Comparison of ENCODE assay signal across 27 cellular contexts in the genomic region with DNA sequence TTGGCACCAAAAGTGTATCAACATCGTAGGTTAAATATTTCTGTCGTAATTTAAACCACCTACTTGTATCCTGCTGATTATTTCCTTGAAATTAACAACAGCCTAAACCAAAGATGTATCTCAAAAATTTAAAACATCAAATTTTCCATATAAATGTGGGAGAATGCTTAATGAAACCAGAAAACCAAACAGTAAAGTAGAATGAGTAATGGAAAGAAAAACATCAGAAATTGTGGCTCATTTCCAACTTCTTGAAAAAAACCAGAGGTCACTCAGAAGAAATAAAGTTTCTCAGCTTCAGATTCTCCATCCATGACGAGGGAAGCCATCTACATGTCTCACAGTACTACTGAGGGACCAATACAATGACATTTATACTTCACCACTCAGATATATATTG.
A peak's percentile ranks its signal among the peaks of the same experiment; 100 is the strongest.
DNase-seq lines count a peak whose midpoint lies in the region; ATAC-seq and TF ChIP-seq lines count a peak whose summit lies in the region.
"Had no signal": no experiment of that assay in that cellular context is flagged by ENCODE, and none has a peak within 500 bp of the region (broad histone marks: within the 10 kb centered on the region; RNA-seq: fewer than 3 reads in every experiment).

No MANE protein-coding gene starts in this region.

- H3K36me3 ChIP-seq in osteoblast (ENCODE audit: insufficient read depth, low read length): no peaks in the 10 kb centered on the region
- H3K36me3 ChIP-seq: BLaER1 treated with 17β-estradiol and CSF1 and Interleukin-3, amounts not matched to agents 10 nM and 100 nM; heart left ventricle; left ventricle myocardium inferior; suprapubic skin; WERI-Rb-1 had no signal

- intact Hi-C loops in dorsolateral prefrontal cortex (cut with DNase I): no loop called here

- POLR2A ChIA-PET in activated CD4-positive, alpha-beta memory T cell treated with anti-CD3 and anti-CD28 coated beads, Interleukin-2, amount 10 ng/mL, durations not matched to agents 7 days and 5 days (lab: Charles Lee): no interaction called here

- no peaks in the 10 kb centered on the region for H3K9me3 ChIP-seq in osteoblast (ENCODE audit: low read depth, low read length)
- H3K9me3 ChIP-seq: heart left ventricle, left ventricle myocardium inferior, suprapubic skin had no signal

- no peaks in the 10 kb centered on the region for H3K4me1 ChIP-seq in osteoblast (ENCODE audit: insufficient read depth, low read length)
- H3K4me1 ChIP-seq: BLaER1 treated with 17β-estradiol and CSF1 and Interleukin-3, amounts not matched to agents 10 nM and 100 nM; heart left ventricle; left ventricle myocardium inferior; parathyroid adenoma; suprapubic skin had no signal

- CTCF ChIA-PET in activated CD4-positive, alpha-beta memory T cell treated with anti-CD3 and anti-CD28 coated beads, Interleukin-2, amount 10 ng/mL, durations not matched to agents 7 days and 5 days (lab: Charles Lee): no interaction called here

- DNase-seq in HS-5 (ENCODE audit: low read depth): peak; percentile 29
- DNase-seq in astrocyte of the cerebellum (ENCODE audit: low read depth): peak; percentile 92
- peak; percentile 72 for DNase-seq in fibroblast of mammary gland (ENCODE audit: low read depth)
- peak; percentile 19 for DNase-seq in osteoblast (ENCODE audit: insufficient read length, low spot score, missing footprints)
- DNase-seq in activated CD4-positive, alpha-beta memory T cell treated with anti-CD3 and anti-CD28 coated beads, Interleukin-2, amount 10 ng/mL, durations not matched to agents 7 days and 5 days: no peak
- no peak for DNase-seq in dorsolateral prefrontal cortex
- DNase-seq: activated CD4-positive, alpha-beta T cell treated with anti-CD3 and anti-CD28 coated beads, Interleukin-2, amount 50 U/mL, for 1 hour; activated CD8-positive, alpha-beta memory T cell treated with anti-CD3 and anti-CD28 coated beads, Interleukin-2, amount 50 U/mL, for 4 hours; Calu3; erythroblast; heart left ventricle; left ventricle myocardium inferior; NCI-H1105; NCI-H2029 treated with DMSO at 0.1 percent for 48 hours; stimulated activated CD4-positive, alpha-beta T cell treated with anti-CD3 and anti-CD28 coated beads, Interleukin-1b, Interleukin-23, amount 100 ng/mL, for 48 hours; T-helper 2 cell; WERI-Rb-1 had no signal

- H3K4me2 ChIP-seq in osteoblast (ENCODE audit: insufficient read depth, low read length): no peak overlapping the region
- H3K4me2 ChIP-seq: BLaER1 treated with 17β-estradiol and CSF1 and Interleukin-3, amounts not matched to agents 10 nM and 100 nM had no signal

- TF ChIP-seq CTCF in astrocyte of the cerebellum (IDR thresholded peaks at IDR 0.05; ENCODE audit: low read depth, low read length, missing control alignments) (no peak), fibroblast of mammary gland (conservative IDR thresholded peaks at IDR 0.05; ENCODE audit: control insufficient read depth, insufficient read depth, low read depth, low read length) (no peak), osteoblast (IDR thresholded peaks at IDR 0.05; ENCODE audit: extremely low read depth, low read depth, low read length) (no peak), dorsolateral prefrontal cortex (IDR thresholded peaks at IDR 0.05 in 54 of 56, conservative IDR thresholded peaks at IDR 0.05 in 2 of 56; ENCODE audit: low read depth in 1 of 56, partially characterized antibody in 56 of 56) (no peak)

- peak overlapping the region; percentile 30 for H3K27ac ChIP-seq in osteoblast (ENCODE audit: low read depth, low read length)
- no peak overlapping the region for H3K27ac ChIP-seq in dorsolateral prefrontal cortex
- H3K27ac ChIP-seq: BLaER1 treated with 17β-estradiol and CSF1 and Interleukin-3, amounts not matched to agents 10 nM and 100 nM; heart left ventricle; left ventricle myocardium inferior; parathyroid adenoma; suprapubic skin; WERI-Rb-1 had no signal

- no peak overlapping the region for H2AFZ ChIP-seq in osteoblast (ENCODE audit: low read length)
- H2AFZ ChIP-seq: parathyroid adenoma had no signal

- no peaks in the 10 kb centered on the region for H3K36me3 Mint-ChIP-seq in activated CD4-positive, alpha-beta memory T cell treated with anti-CD3 and anti-CD28 coated beads, Interleukin-2, amount 10 ng/mL, durations not matched to agents 7 days and 5 days (ENCODE audit: low read depth)
- H3K36me3 Mint-ChIP-seq: natural killer cell treated with Interleukin-12 subunit alpha and Interleukin-12 subunit beta and Interleukin-15 and Interleukin-18, amount 100 ng/mL, for 72 hours; stimulated activated effector memory CD8-positive, alpha-beta T cell treated with anti-CD3 and anti-CD28 coated beads, Interleukin-12 subunit alpha, Interleukin-12 subunit beta, amount 100 ng/mL, for 72 hours had no signal

- ATAC-seq in HG02763 (IDR thresholded peaks at IDR 0.05; ENCODE audit: unreplicated experiment): no peak
- ATAC-seq in GM21515 (IDR thresholded peaks at IDR 0.05; ENCODE audit: unreplicated experiment): no peak
- ATAC-seq: activated T-helper 17 cell treated with anti-CD3 and anti-CD28 coated beads, Interleukin-2, amount 50 U/mL, for 72 hours; heart left ventricle; HepG2; natural killer cell treated with Interleukin-12 subunit alpha and Interleukin-12 subunit beta and Interleukin-15 and Interleukin-18, amount 100 ng/mL, for 72 hours; sciatic nerve; stimulated activated effector memory CD8-positive, alpha-beta T cell treated with anti-CD3 and anti-CD28 coated beads, Interleukin-12 subunit alpha, Interleukin-12 subunit beta, amount 100 ng/mL, for 72 hours had no signal

- no peak overlapping the region for H3K4me3 Mint-ChIP-seq in activated CD4-positive, alpha-beta memory T cell treated with anti-CD3 and anti-CD28 coated beads, Interleukin-2, amount 10 ng/mL, durations not matched to agents 7 days and 5 days
- H3K4me3 Mint-ChIP-seq: activated T-helper 17 cell treated with anti-CD3 and anti-CD28 coated beads, Interleukin-2, amount 50 U/mL, for 72 hours; natural killer cell treated with Interleukin-12 subunit alpha and Interleukin-12 subunit beta and Interleukin-15 and Interleukin-18, amount 100 ng/mL, for 72 hours; stimulated activated effector memory CD8-positive, alpha-beta T cell treated with anti-CD3 and anti-CD28 coated beads, Interleukin-12 subunit alpha, Interleukin-12 subunit beta, amount 100 ng/mL, for 72 hours had no signal

- no peaks in the 10 kb centered on the region for H3K4me1 Mint-ChIP-seq in activated CD4-positive, alpha-beta memory T cell treated with anti-CD3 and anti-CD28 coated beads, Interleukin-2, amount 10 ng/mL, durations not matched to agents 7 days and 5 days
- H3K4me1 Mint-ChIP-seq: activated T-helper 17 cell treated with anti-CD3 and anti-CD28 coated beads, Interleukin-2, amount 50 U/mL, for 72 hours; stimulated activated effector memory CD8-positive, alpha-beta T cell treated with anti-CD3 and anti-CD28 coated beads, Interleukin-12 subunit alpha, Interleukin-12 subunit beta, amount 100 ng/mL, for 72 hours had no signal

- no peaks in the 10 kb centered on the region for H4K20me1 ChIP-seq in osteoblast (ENCODE audit: insufficient read depth, low read length)
- H4K20me1 ChIP-seq: BLaER1 treated with 17β-estradiol and CSF1 and Interleukin-3, amounts not matched to agents 10 nM and 100 nM had no signal

- peaks cover 2% of the 10 kb centered on the region for H3K9me3 Mint-ChIP-seq in activated CD4-positive, alpha-beta memory T cell treated with anti-CD3 and anti-CD28 coated beads, Interleukin-2, amount 10 ng/mL, durations not matched to agents 7 days and 5 days
- H3K9me3 Mint-ChIP-seq: activated T-helper 17 cell treated with anti-CD3 and anti-CD28 coated beads, Interleukin-2, amount 50 U/mL, for 72 hours had no signal

- in situ Hi-C loops in astrocyte of the cerebellum (cut with HindIII; ENCODE audit: low sequenced_read_pairs): no loop called here

- H3K27ac Mint-ChIP-seq in activated CD4-positive, alpha-beta memory T cell treated with anti-CD3 and anti-CD28 coated beads, Interleukin-2, amount 10 ng/mL, durations not matched to agents 7 days and 5 days: no peak overlapping the region
- H3K27ac Mint-ChIP-seq: activated T-helper 17 cell treated with anti-CD3 and anti-CD28 coated beads, Interleukin-2, amount 50 U/mL, for 72 hours; natural killer cell treated with Interleukin-12 subunit alpha and Interleukin-12 subunit beta and Interleukin-15 and Interleukin-18, amount 100 ng/mL, for 72 hours; stimulated activated effector memory CD8-positive, alpha-beta T cell treated with anti-CD3 and anti-CD28 coated beads, Interleukin-12 subunit alpha, Interleukin-12 subunit beta, amount 100 ng/mL, for 72 hours had no signal

- H3K4me3 ChIP-seq in astrocyte of the cerebellum (ENCODE audit: low read depth, low read length) (no peak overlapping the region), fibroblast of mammary gland (ENCODE audit: control insufficient read depth, low read depth, low read length) (no peak overlapping the region), osteoblast (ENCODE audit: insufficient read depth, low read length) (no peak overlapping the region), dorsolateral prefrontal cortex (no peak overlapping the region)
- H3K4me3 ChIP-seq: BLaER1 treated with 17β-estradiol and CSF1 and Interleukin-3, amounts not matched to agents 10 nM and 100 nM; heart left ventricle; left ventricle myocardium inferior; suprapubic skin had no signal

- H3K27me3 ChIP-seq in osteoblast (ENCODE audit: insufficient read depth, low read length) (no peaks in the 10 kb centered on the region), dorsolateral prefrontal cortex (no peaks in the 10 kb centered on the region)
- H3K27me3 ChIP-seq: BLaER1 treated with 17β-estradiol and CSF1 and Interleukin-3, amounts not matched to agents 10 nM and 100 nM; heart left ventricle; suprapubic skin had no signal

- H3K27me3 Mint-ChIP-seq in activated CD4-positive, alpha-beta memory T cell treated with anti-CD3 and anti-CD28 coated beads, Interleukin-2, amount 10 ng/mL, durations not matched to agents 7 days and 5 days: no peaks in the 10 kb centered on the region
- H3K27me3 Mint-ChIP-seq: activated T-helper 17 cell treated with anti-CD3 and anti-CD28 coated beads, Interleukin-2, amount 50 U/mL, for 72 hours; natural killer cell treated with Interleukin-12 subunit alpha and Interleukin-12 subunit beta and Interleukin-15 and Interleukin-18, amount 100 ng/mL, for 72 hours had no signal

- no peaks in the 10 kb centered on the region for H3K79me2 ChIP-seq in osteoblast (ENCODE audit: insufficient read depth, low read length)
- H3K79me2 ChIP-seq: parathyroid adenoma had no signal

Comparison
In these comparisons a context has a peak if more than half of its experiments do, and no peak if none do; other contexts are left out.
1. DNase-seq: peak in HS-5 (single experiment), astrocyte of the cerebellum (single experiment), fibroblast of mammary gland (single experiment) and osteoblast (single experiment); none in activated CD4-positive, alpha-beta memory T cell treated with anti-CD3 and anti-CD28 coated beads, Interleukin-2, amount 10 ng/mL, durations not matched to agents 7 days and 5 days (single experiment) and dorsolateral prefrontal cortex (0 of 10).